8 cellular contexts compared by ENCODE assay signal in the genomic region with DNA sequence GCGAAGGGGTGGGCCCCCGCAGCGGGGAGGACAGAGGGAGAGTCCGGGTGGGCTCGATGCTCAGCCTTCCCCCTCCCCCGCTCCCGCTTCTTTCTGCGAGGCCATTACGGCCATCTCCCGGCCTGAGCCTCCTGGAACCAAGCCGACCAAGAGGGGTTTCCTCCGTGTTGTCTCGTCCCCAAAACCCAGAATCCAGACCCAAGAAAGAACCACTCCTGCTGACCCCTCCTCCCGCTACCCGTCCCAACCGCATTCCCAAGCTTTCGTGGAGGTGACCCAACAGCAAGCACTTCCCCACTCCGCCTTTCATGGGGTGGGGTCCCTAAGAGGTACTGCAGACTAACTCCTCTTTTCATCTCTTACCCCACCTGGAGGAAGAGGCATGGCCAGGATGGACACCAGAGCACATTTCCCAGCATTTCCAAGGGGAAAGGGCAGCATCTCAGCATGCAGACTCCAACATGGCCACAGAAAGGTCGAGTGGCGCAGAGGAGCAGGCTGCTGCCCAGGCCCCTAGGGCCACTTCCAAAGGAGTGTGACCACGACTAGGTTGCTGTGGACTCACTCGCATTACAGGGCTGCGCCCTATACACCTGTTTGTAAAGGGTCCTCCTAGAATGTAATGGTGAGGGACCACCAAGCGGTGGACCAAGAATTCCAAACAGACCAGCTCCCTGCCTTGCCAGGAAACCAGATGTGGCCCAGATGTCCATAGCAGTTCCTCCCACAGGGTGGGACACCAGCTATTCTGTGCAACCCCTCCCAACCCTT. TPM values are rescaled to one million over a fixed set of nuclear protein-coding genes. Genes with fewer than 3 reads are reported as not detected.
DNase-seq lines count a peak whose midpoint lies in the region; ATAC-seq and TF ChIP-seq lines count a peak whose summit lies in the region.

No MANE protein-coding gene starts in this region.

- ATAC-seq in GM18502 (IDR thresholded peaks at IDR 0.05; ENCODE audit: poor library complexity, unreplicated experiment), result peak; percentile 16
- ATAC-seq in body of pancreas, result peak; percentile 4
- ATAC-seq in lower lobe of right lung, result peak; percentile 6 to 25

- H3K9ac ChIP-seq in HUES64 (ENCODE audit: low read depth, low read length), result peak overlapping the region; percentile 39; the same call in 1 of the 2 replicates

- DNase-seq in body of pancreas (no peak), lower lobe of right lung (no peak), DMS53 treated with DMSO at 0.1 percent for 48 hours (lab: John Stamatoyannopoulos, UW; ENCODE audit: unreplicated experiment) (no peak), GM13976 (ENCODE audit: low spot score) (no peak), UCSD-AML1 (lab: John Stamatoyannopoulos, UW; ENCODE audit: unreplicated experiment) (no peak)

- H3K9me3 ChIP-seq in HUES64 (ENCODE audit: insufficient read depth, low read depth, low read length), result no peaks in the 10 kb centered on the region
- no peaks in the 10 kb centered on the region for H3K9me3 ChIP-seq in body of pancreas
- no peaks in the 10 kb centered on the region for H3K9me3 ChIP-seq in lower lobe of right lung

- 22% methylated on average over 24 of the region's 24 CpGs for WGBS in HUES64
- WGBS in body of pancreas, 2 donors, result 33 to 56% methylated on average over 14 to 24 of the region's 24 CpGs
- 18% methylated on average over 24 of the region's 24 CpGs for WGBS in urinary bladder

- H3K27ac ChIP-seq in HUES64 (ENCODE audit: low read depth, low read length) (no peak overlapping the region; the same call in 1 of the 2 replicates), body of pancreas (peak overlapping the region in 3 of 4 donors; percentile 0 to 38 (median 36)), lower lobe of right lung (no peak overlapping the region), urinary bladder (ENCODE audit: low read depth) (peak overlapping the region; percentile 70)

- H3K36me3 ChIP-seq in HUES64 (ENCODE audit: insufficient read depth, low read length) (no peaks in the 10 kb centered on the region), body of pancreas (replicated peaks in 1 of 2; ENCODE audit: insufficient read depth in 1 of 2, low read depth in 2 of 2) (no peaks in the 10 kb centered on the region), lower lobe of right lung (no peaks in the 10 kb centered on the region), urinary bladder (ENCODE audit: insufficient read depth) (no peaks in the 10 kb centered on the region)

- H3K4me3 ChIP-seq in HUES64 (ENCODE audit: low read length) (peak overlapping the region; percentile 52), body of pancreas (no peak overlapping the region), lower lobe of right lung (peak overlapping the region; percentile 57), urinary bladder (ENCODE audit: low read depth, low read length) (peak overlapping the region; percentile 39)

- intact Hi-C loops in body of pancreas (cut with DNase I), result loop anchor here (10.0 kb wide), 1 partner anchor 119 kb away; no protein-coding TSS in a partner anchor
- intact Hi-C loops in lower lobe of right lung (cut with DNase I), result loop anchor here (10.0 kb wide), 1 partner anchor 299 kb away; the partner anchor contains the start of gene VEGFA

- H3K27me3 ChIP-seq in HUES64 (ENCODE audit: insufficient read depth, low read length) (no peaks in the 10 kb centered on the region), body of pancreas (no peaks in the 10 kb centered on the region), lower lobe of right lung (ENCODE audit: low read depth) (peaks cover 14% of the 10 kb centered on the region)

- no peak for TF ChIP-seq POLR2A in body of pancreas (IDR thresholded peaks at IDR 0.05)

- TF ChIP-seq CTCF in body of pancreas (IDR thresholded peaks at IDR 0.05) (no peak), lower lobe of right lung (IDR thresholded peaks at IDR 0.05) (no peak), GM13976 (IDR thresholded peaks at IDR 0.05; ENCODE audit: borderline replicate concordance, control extremely low read depth, extremely low read depth, insufficient read depth, missing control alignments) (no peak)

- H3K4me1 ChIP-seq in HUES64 (ENCODE audit: insufficient read depth, low read length) (peaks cover 28% of the 10 kb centered on the region), body of pancreas (peaks cover 34% of the 10 kb centered on the region), lower lobe of right lung (peaks cover 36% of the 10 kb centered on the region), urinary bladder (ENCODE audit: insufficient read depth) (no peaks in the 10 kb centered on the region)

- in situ Hi-C loops in GM13976 (cut with MboI; ENCODE audit: low sequenced_read_pairs, unreplicated experiment), result no loop called here

RNA-seq across cellular contexts. Expression of gene MRPL14, which starts 53.5 kb away (rescaled TPM):
- 73.2 TPM for polyA plus RNA-seq in HUES64 (2013, experiment 1 of 2)
- polyA plus RNA-seq in HUES64 (2013, experiment 2 of 2), result 69.5 TPM
- 10 to 100 TPM; 14.8 to 20.8 TPM for total RNA-seq in body of pancreas
- total RNA-seq in lower lobe of right lung, result 83.9 TPM
- total RNA-seq in urinary bladder, result 27.4 TPM
- 42.0 TPM for polyA plus RNA-seq in urinary bladder

RNA-seq across cellular contexts. Expression of gene TMEM63B, which starts 53.6 kb away (rescaled TPM):
- polyA plus RNA-seq in HUES64 (2013, experiment 1 of 2), result 28.4 TPM
- 34.5 TPM for polyA plus RNA-seq in HUES64 (2013, experiment 2 of 2)
- total RNA-seq in body of pancreas (10 to 100 TPM in 1 of 2 donors, 1 to 10 TPM in 1; 7.6 to 11.9 TPM), lower lobe of right lung (99.2 TPM), urinary bladder (12.4 TPM)
- 20.0 TPM for polyA plus RNA-seq in urinary bladder

Comparison
In these comparisons a context has a peak if more than half of its experiments do, and no peak if none do; other contexts are left out.
1. H3K27ac ChIP-seq: peak in body of pancreas (3 of 4) and urinary bladder (single experiment); none in HUES64 (single experiment) and lower lobe of right lung (single experiment).
2. H3K4me3 ChIP-seq: peak in HUES64 (single experiment), lower lobe of right lung (single experiment) and urinary bladder (single experiment); none in body of pancreas (0 of 2).
3. Peak in every context shown above with its lines, with median percentiles within 50 percentile points of each other: ATAC-seq.